ENCODE assay signal across 1 cellular context in the genomic region with DNA sequence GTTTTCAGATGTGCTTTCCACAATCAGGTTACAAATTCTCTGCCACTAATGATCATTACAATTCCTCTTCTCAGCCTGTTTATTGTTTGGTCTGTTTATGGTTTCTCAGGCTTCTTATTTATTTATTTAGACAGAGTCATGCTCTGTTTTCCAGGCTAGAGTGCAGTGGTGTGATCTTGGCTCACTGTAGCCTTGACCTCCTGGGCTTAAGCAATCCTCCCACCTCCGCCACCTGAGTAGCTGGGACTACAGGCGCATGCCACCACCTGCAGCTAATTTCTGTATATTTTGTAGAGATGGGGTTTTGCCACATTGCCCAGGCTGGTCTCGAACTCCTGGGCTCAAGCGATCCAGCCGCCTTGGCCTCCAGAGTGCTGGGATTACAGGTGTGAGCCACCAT.
TF ChIP-seq lines count a peak whose summit lies in the region.

No MANE protein-coding gene starts in this region.

TF ChIP-seq in WTC11, 78 proteins besides CTCF, POLR2A, EP300 and RAD21 (continued from another document):
- TF ChIP-seq, protein P1, sequence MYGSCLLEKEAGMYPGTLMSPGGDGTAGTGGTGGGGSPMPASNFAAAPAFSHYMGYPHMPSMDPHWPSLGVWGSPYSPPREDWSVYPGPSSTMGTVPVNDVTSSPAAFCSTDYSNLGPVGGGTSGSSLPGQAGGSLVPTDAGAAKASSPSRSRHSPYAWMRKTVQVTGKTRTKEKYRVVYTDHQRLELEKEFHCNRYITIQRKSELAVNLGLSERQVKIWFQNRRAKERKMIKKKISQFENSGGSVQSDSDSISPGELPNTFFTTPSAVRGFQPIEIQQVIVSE (CRISPR knock-in tag; IDR thresholded peaks at IDR 0.05; ENCODE audit: borderline replicate concordance) = no peak
- TF ChIP-seq EMX1 (CRISPR knock-in tag; IDR thresholded peaks at IDR 0.05) = no peak
- TF ChIP-seq, protein P2, sequence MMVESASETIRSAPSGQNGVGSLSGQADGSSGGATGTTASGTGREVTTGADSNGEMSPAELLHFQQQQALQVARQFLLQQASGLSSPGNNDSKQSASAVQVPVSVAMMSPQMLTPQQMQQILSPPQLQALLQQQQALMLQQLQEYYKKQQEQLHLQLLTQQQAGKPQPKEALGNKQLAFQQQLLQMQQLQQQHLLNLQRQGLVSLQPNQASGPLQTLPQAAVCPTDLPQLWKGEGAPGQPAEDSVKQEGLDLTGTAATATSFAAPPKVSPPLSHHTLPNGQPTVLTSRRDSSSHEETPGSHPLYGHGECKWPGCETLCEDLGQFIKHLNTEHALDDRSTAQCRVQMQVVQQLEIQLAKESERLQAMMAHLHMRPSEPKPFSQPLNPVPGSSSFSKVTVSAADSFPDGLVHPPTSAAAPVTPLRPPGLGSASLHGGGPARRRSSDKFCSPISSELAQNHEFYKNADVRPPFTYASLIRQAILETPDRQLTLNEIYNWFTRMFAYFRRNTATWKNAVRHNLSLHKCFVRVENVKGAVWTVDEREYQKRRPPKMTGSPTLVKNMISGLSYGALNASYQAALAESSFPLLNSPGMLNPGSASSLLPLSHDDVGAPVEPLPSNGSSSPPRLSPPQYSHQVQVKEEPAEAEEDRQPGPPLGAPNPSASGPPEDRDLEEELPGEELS (CRISPR knock-in tag; IDR thresholded peaks at IDR 0.05) = no peak
- TF ChIP-seq, protein P3, sequence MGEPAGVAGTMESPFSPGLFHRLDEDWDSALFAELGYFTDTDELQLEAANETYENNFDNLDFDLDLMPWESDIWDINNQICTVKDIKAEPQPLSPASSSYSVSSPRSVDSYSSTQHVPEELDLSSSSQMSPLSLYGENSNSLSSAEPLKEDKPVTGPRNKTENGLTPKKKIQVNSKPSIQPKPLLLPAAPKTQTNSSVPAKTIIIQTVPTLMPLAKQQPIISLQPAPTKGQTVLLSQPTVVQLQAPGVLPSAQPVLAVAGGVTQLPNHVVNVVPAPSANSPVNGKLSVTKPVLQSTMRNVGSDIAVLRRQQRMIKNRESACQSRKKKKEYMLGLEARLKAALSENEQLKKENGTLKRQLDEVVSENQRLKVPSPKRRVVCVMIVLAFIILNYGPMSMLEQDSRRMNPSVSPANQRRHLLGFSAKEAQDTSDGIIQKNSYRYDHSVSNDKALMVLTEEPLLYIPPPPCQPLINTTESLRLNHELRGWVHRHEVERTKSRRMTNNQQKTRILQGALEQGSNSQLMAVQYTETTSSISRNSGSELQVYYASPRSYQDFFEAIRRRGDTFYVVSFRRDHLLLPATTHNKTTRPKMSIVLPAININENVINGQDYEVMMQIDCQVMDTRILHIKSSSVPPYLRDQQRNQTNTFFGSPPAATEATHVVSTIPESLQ (CRISPR knock-in tag; IDR thresholded peaks at IDR 0.05) = no peak
- TF ChIP-seq TP53 (CRISPR knock-in tag; IDR thresholded peaks at IDR 0.05) = no peak
- TF ChIP-seq, protein P4, sequence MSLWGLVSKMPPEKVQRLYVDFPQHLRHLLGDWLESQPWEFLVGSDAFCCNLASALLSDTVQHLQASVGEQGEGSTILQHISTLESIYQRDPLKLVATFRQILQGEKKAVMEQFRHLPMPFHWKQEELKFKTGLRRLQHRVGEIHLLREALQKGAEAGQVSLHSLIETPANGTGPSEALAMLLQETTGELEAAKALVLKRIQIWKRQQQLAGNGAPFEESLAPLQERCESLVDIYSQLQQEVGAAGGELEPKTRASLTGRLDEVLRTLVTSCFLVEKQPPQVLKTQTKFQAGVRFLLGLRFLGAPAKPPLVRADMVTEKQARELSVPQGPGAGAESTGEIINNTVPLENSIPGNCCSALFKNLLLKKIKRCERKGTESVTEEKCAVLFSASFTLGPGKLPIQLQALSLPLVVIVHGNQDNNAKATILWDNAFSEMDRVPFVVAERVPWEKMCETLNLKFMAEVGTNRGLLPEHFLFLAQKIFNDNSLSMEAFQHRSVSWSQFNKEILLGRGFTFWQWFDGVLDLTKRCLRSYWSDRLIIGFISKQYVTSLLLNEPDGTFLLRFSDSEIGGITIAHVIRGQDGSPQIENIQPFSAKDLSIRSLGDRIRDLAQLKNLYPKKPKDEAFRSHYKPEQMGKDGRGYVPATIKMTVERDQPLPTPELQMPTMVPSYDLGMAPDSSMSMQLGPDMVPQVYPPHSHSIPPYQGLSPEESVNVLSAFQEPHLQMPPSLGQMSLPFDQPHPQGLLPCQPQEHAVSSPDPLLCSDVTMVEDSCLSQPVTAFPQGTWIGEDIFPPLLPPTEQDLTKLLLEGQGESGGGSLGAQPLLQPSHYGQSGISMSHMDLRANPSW (CRISPR knock-in tag; conservative IDR thresholded peaks at IDR 0.05; ENCODE audit: low read depth) = no peak
- TF ChIP-seq TEAD1 (CRISPR knock-in tag; IDR thresholded peaks at IDR 0.05) = no peak
- no peak for TF ChIP-seq ZBTB21 (CRISPR knock-in tag; IDR thresholded peaks at IDR 0.05; ENCODE audit: borderline replicate concordance)
- no peak for TF ChIP-seq HMGA2 (CRISPR knock-in tag; IDR thresholded peaks at IDR 0.05)
- TF ChIP-seq ZNF121 (CRISPR knock-in tag; IDR thresholded peaks at IDR 0.05) = no peak
- no peak for TF ChIP-seq MXD4 (CRISPR knock-in tag; IDR thresholded peaks at IDR 0.05; ENCODE audit: borderline replicate concordance)
